In genomic region chr4:47469951-47470350, GRCh38 we compare ENCODE assay signal across 27 cellular contexts. TPM values are rescaled to one million over a fixed set of nuclear protein-coding genes. Genes with fewer than 3 reads are reported as not detected.
DNase-seq lines count a peak whose midpoint lies in the region; ATAC-seq and TF ChIP-seq lines count a peak whose summit lies in the region.
"Had no signal": no experiment of that assay in that cellular context is flagged by ENCODE, and none has a peak within 500 bp of the region (broad histone marks: within the 10 kb centered on the region; RNA-seq: fewer than 3 reads in every experiment).

No MANE protein-coding gene starts in this region.

- DNase-seq in AG08396 (ENCODE audit: low spot score), result peak; percentile 14
- peak; percentile 14 for DNase-seq in HT1080 (ENCODE audit: low read depth)
- no peak for DNase-seq in brain microvascular endothelial cell
- DNase-seq in hepatic stellate cell (ENCODE audit: low spot score), result peak; percentile 37
- DNase-seq in hippocampal formation (lab: John Stamatoyannopoulos, UW), result no peak
- no peak for DNase-seq in activated naive CD4-positive, alpha-beta T cell treated with Interleukin-2 at 50 U/mL for 16 hours
- DNase-seq: 8988T; activated CD4-positive, alpha-beta T cell treated with anti-CD3 and anti-CD28 coated beads for 1 hour; activated CD8-positive, alpha-beta memory T cell treated with anti-CD3 and anti-CD28 coated beads for 24 hours; activated naive CD4-positive, alpha-beta T cell treated with anti-CD3 and anti-CD28 coated beads for 36 hours; activated T-cell treated with anti-CD3 and anti-CD28 coated beads, Interleukin-2, amount 50 U/mL, for 4 hours; aorta; effector CD8-positive, alpha-beta T cell; esophagus squamous epithelium; glutamatergic neuron; left lung; midbrain; NCI-H187 treated with DMSO at 0.1 percent for 48 hours; NCI-H345; NCI-H774; pancreas; upper lobe of left lung had no signal

- no peak overlapping the region for H3K4me3 ChIP-seq in brain microvascular endothelial cell (ENCODE audit: low read depth, low read length)
- H3K4me3 ChIP-seq: BLaER1, esophagus squamous epithelium, left lung, pancreas, right atrium auricular region, upper lobe of left lung had no signal

- peak overlapping the region; percentile 4 for H3K27ac ChIP-seq in brain microvascular endothelial cell
- H3K27ac ChIP-seq: BLaER1, left lung, pancreas, right atrium auricular region, upper lobe of left lung had no signal

- no peaks in the 10 kb centered on the region for H3K36me3 ChIP-seq in brain microvascular endothelial cell (replicated peaks)
- H3K36me3 ChIP-seq: BLaER1, esophagus squamous epithelium, left lung, pancreas, right atrium auricular region, upper lobe of left lung had no signal

- TF ChIP-seq CTCF in brain microvascular endothelial cell (IDR thresholded peaks at IDR 0.05; ENCODE audit: low read depth, low read length, missing control alignments), result no peak

- no peak for ATAC-seq in GM21717 (IDR thresholded peaks at IDR 0.05; ENCODE audit: unreplicated experiment)
- ATAC-seq in GM21515 (IDR thresholded peaks at IDR 0.05; ENCODE audit: unreplicated experiment), result no peak
- ATAC-seq: activated T-cell treated with anti-CD3 and anti-CD28 coated beads, Interleukin-2, amount 50 U/mL, for 4 hours; left lung; natural killer cell treated with Interleukin-12 subunit alpha and Interleukin-12 subunit beta and Interleukin-15 and Interleukin-18, amount 100 ng/mL, for 72 hours; pancreas had no signal

- H3K27me3 ChIP-seq in brain microvascular endothelial cell (replicated peaks), result no peaks in the 10 kb centered on the region
- H3K27me3 ChIP-seq: BLaER1, esophagus squamous epithelium, left lung, pancreas, right atrium auricular region, upper lobe of left lung had no signal

- in situ Hi-C loops in brain microvascular endothelial cell (cut with HindIII; ENCODE audit: low pct_ligation_motif_present, low sequenced_read_pairs), result no loop called here

RNA-seq across cellular contexts. Expression of gene COMMD8, which starts 6.4 kb away (rescaled TPM):
- total RNA-seq in HT1080 (2014; rRNA removed; shearing (Covaris generic)), result 44.1 and 52.4 TPM in 2 replicates
- 57.0 and 63.3 TPM in 2 replicates for polyA plus RNA-seq in HT1080 (2015; cell fraction: cytosol; rRNA removed)
- 22.3 and 25.8 TPM in 2 replicates for polyA plus RNA-seq in HT1080 (2015; cell fraction: nucleus; rRNA removed)

RNA-seq across cellular contexts. Expression of gene ATP10D, which starts 15.1 kb away (rescaled TPM):
- total RNA-seq in HT1080 (2014; rRNA removed; shearing (Covaris generic)), result 11.0 and 13.7 TPM in 2 replicates
- 7.1 and 10.0 TPM in 2 replicates for polyA plus RNA-seq in HT1080 (2015; cell fraction: cytosol; rRNA removed)
- polyA plus RNA-seq in HT1080 (2015; cell fraction: nucleus; rRNA removed), result 22.7 and 24.0 TPM in 2 replicates

Comparison
In these comparisons a context has a peak if more than half of its experiments do, and no peak if none do; other contexts are left out.
1. DNase-seq: peak in AG08396 (single experiment), HT1080 (single experiment) and hepatic stellate cell (single experiment); none in brain microvascular endothelial cell (single experiment), hippocampal formation (0 of 2) and activated naive CD4-positive, alpha-beta T cell treated with Interleukin-2 at 50 U/mL for 16 hours (single experiment).